8 cellular contexts compared by ENCODE assay signal in the genomic region with DNA sequence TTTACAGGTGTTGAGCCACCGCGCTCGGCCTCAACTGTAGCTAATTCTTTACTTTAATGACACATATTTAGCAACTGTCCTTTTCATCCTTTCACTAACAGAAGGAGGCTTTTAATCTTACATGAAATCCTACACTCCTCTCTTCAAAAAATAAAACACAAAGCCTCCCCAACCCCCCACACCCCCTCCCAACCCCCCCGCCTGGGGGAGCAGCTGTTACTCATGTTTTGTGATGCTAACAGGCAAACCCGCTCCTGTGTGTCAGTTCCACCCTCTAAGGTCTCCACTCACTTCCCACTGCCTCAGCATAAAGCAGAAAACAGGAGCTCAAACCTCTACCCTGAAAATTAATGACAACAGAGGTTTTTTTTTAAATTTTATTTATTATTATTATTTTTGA. TPM values are rescaled to one million over a fixed set of nuclear protein-coding genes. Genes with fewer than 3 reads are reported as not detected.
DNase-seq lines count a peak whose midpoint lies in the region; ATAC-seq lines count a peak whose summit lies in the region.

No MANE protein-coding gene starts in this region.

- peaks cover 0 to 20% (median 4%) of the 10 kb centered on the region in 11 experiments; a peak in 12 of 22 replicates for H3K36me3 ChIP-seq in BLaER1 treated with 17β-estradiol and CSF1 and Interleukin-3, amounts not matched to agents 10 nM and 100 nM
- H3K36me3 ChIP-seq in Karpas-422 (ENCODE audit: insufficient read depth, low read length) = no peaks in the 10 kb centered on the region
- H3K36me3 ChIP-seq in GM23248 (ENCODE audit: low read depth) = no peaks in the 10 kb centered on the region

- H3K4me2 ChIP-seq in BLaER1 treated with 17β-estradiol and CSF1 and Interleukin-3, amounts not matched to agents 10 nM and 100 nM = peak overlapping the region; percentile 76 to 99 (median 92)
- peak overlapping the region; percentile 69 for H3K4me2 ChIP-seq in Karpas-422 (ENCODE audit: low read depth, low read length, poor library complexity, severe bottlenecking)
- no peak overlapping the region for H3K4me2 ChIP-seq in GM23248 (ENCODE audit: unreplicated experiment)

- H3K9me3 ChIP-seq in BLaER1 treated with 17β-estradiol and CSF1 and Interleukin-3, amounts not matched to agents 10 nM and 100 nM (replicated peaks in 1 of 11) = no peaks in the 10 kb centered on the region
- H3K9me3 ChIP-seq in Karpas-422 (ENCODE audit: low read length) (no peaks in the 10 kb centered on the region), GM23248 (ENCODE audit: low read depth) (no peaks in the 10 kb centered on the region)

- H4K20me1 ChIP-seq in BLaER1 treated with 17β-estradiol and CSF1 and Interleukin-3, amounts not matched to agents 10 nM and 100 nM = peaks cover 45 to 100% (median 97%) of the 10 kb centered on the region in 11 experiments
- H4K20me1 ChIP-seq in Karpas-422 (ENCODE audit: insufficient read depth, low read depth, low read length) = peaks cover 37% of the 10 kb centered on the region
- H4K20me1 ChIP-seq in GM23248 (ENCODE audit: insufficient read depth) = peaks cover 29% of the 10 kb centered on the region

- H3F3A ChIP-seq in GM23248 (ENCODE audit: insufficient read depth) = peaks cover 13% of the 10 kb centered on the region; the same call in 1 of the 2 replicates

- peak overlapping the region in 5 of 10 experiments; percentile 29 to 45 (median 40); a peak in 3 of 20 replicates for H3K4me3 ChIP-seq in BLaER1 treated with 17β-estradiol and CSF1 and Interleukin-3, amounts not matched to agents 10 nM and 100 nM
- 0 out of 2 replicates have a peak overlapping the region, but pooled peaks have one; percentile 46 for H3K4me3 ChIP-seq in Karpas-422 (ENCODE audit: low read length)
- no peak overlapping the region for H3K4me3 ChIP-seq in GM23248

- peak overlapping the region; percentile 53 to 83 (median 76); a peak in 19 of 22 replicates for H3K27ac ChIP-seq in BLaER1 treated with 17β-estradiol and CSF1 and Interleukin-3, amounts not matched to agents 10 nM and 100 nM
- H3K27ac ChIP-seq in Karpas-422 (ENCODE audit: low read length) = peak overlapping the region; percentile 90
- H3K27ac ChIP-seq in GM23248 = no peak overlapping the region

- H3K9ac ChIP-seq in BLaER1 treated with 17β-estradiol and CSF1 and Interleukin-3, amounts not matched to agents 10 nM and 100 nM = peak overlapping the region; percentile 53 to 74 (median 69); a peak in 17 of 22 replicates
- H3K9ac ChIP-seq in Karpas-422 (ENCODE audit: low read length) = peak overlapping the region; percentile 37
- H3K9ac ChIP-seq in GM23248 = no peak overlapping the region

- H3K9me2 ChIP-seq in Karpas-422 (replicated peaks; ENCODE audit: insufficient read depth, low read length) (no peaks in the 10 kb centered on the region), GM23248 (ENCODE audit: insufficient read depth) (no peaks in the 10 kb centered on the region)

- H3K79me2 ChIP-seq in Karpas-422 (ENCODE audit: low read length) (peaks cover 91% of the 10 kb centered on the region), GM23248 (ENCODE audit: insufficient read depth) (peaks cover 96% of the 10 kb centered on the region)

- DNase-seq in Karpas-422 (peak; percentile 57), iPS-NIHi11 (ENCODE audit: low spot score) (peak; percentile 49), putamen (ENCODE audit: low spot score) (no peak), DMS79 (lab: John Stamatoyannopoulos, UW) (no peak), GM23248 (no peak)
- peak; percentile 58 to 61 for DNase-seq in activated CD4-positive, alpha-beta T cell treated with anti-CD3 and anti-CD28 coated beads, Interleukin-2, amount 50 U/mL, for 4 hours

- H2AFZ ChIP-seq in Karpas-422 (ENCODE audit: low read length) = no peak overlapping the region
- no peak overlapping the region for H2AFZ ChIP-seq in GM23248

- in situ Hi-C loops in GM23248 (cut with MboI) = no loop called here

- H3K4me1 ChIP-seq in BLaER1 treated with 17β-estradiol and CSF1 and Interleukin-3, amounts not matched to agents 10 nM and 100 nM = peaks cover 98 to 100% (median 99%) of the 10 kb centered on the region in 10 experiments
- H3K4me1 ChIP-seq in Karpas-422 (ENCODE audit: low read length) (peaks cover 97% of the 10 kb centered on the region), GM23248 (ENCODE audit: insufficient read depth) (peaks cover 18% of the 10 kb centered on the region)

- 96 to 98% methylated on average over 5 of the region's 5 CpGs for WGBS in GM23248 (ENCODE audit: low coverage in 1 of 2, low lambda C conversion rate in 2 of 2, missing lambda C conversion rate in 2 of 2), 2 experiments

- no peaks in the 10 kb centered on the region for H3K27me3 ChIP-seq in BLaER1 treated with 17β-estradiol and CSF1 and Interleukin-3, amounts not matched to agents 10 nM and 100 nM
- H3K27me3 ChIP-seq in Karpas-422 (ENCODE audit: low read length) (no peaks in the 10 kb centered on the region), GM23248 (replicated peaks; ENCODE audit: insufficient read depth) (no peaks in the 10 kb centered on the region)

- ATAC-seq in HG02763 (IDR thresholded peaks at IDR 0.05; ENCODE audit: unreplicated experiment) = no peak

RNA-seq across cellular contexts. Expression of gene SLC25A19, which starts 55.4 kb away (rescaled TPM):
- total RNA-seq in Karpas-422 (2014; rRNA removed; shearing (Covaris generic); ENCODE audit: low replicate concordance) = 36.5 and 43.1 TPM in 2 replicates
- 6.2 and 16.9 TPM in 2 replicates for total RNA-seq in GM23248 (2014; rRNA removed; shearing (Covaris generic))
- 6.7 and 6.8 TPM in 2 replicates for polyA plus RNA-seq in GM23248 (2016; fragmentation: Nextera tagmentation; extraction: Ambion mirVana)

Comparison
In these comparisons a context has a peak if more than half of its experiments do, and no peak if none do; other contexts are left out.
1. DNase-seq: peak in Karpas-422 (single experiment), activated CD4-positive, alpha-beta T cell treated with anti-CD3 and anti-CD28 coated beads, Interleukin-2, amount 50 U/mL, for 4 hours (2 of 2) and iPS-NIHi11 (single experiment); none in putamen (single experiment), DMS79 (single experiment) and GM23248 (single experiment).